In the genomic region with DNA sequence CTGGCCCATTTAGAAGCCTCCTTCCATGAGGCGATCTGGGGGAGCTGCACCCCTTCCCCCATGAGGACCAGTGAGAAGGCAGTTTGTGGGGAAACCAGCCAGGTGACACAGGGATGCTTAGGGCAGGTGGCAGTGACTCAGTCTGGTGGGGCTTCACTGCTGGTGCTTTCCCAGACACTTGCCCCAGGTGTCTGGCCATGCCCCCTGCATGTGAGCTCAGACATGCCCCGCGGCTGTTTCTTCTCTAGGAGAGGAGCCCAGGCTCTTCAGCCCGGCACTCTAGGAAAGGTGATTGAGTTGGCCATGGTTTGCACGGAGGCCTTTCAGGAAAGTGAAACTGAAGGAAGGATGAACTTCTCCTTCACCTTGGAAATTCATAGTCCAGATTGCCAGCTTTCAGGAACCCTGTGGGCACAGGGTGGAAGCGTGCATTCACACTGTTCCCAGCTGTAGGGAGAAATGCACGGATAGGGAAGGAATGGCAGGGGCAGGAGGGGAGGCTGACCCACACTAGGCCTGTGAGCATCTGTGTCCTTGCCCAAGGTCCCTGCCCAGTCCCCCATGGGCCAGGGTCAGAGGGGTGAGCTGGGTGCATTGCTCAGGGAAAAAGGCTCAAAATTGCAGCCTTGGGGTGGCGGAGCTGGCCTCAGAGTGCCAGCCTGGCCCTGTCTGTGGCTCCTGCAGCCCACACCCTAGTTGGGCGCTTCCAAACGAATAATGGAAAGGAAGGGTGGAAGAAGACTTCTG, we compare ENCODE assay signal across 10 cellular contexts.
DNase-seq lines count a peak whose midpoint lies in the region; ATAC-seq and TF ChIP-seq lines count a peak whose summit lies in the region.
"Had no signal": no experiment of that assay in that cellular context is flagged by ENCODE, and none has a peak within 500 bp of the region (broad histone marks: within the 10 kb centered on the region; RNA-seq: fewer than 3 reads in every experiment).

No MANE protein-coding gene starts in this region.

- DNase-seq in CD14-positive monocyte (ENCODE audit: low spot score) (peak; percentile 22), ELF-1 (ENCODE audit: low read depth, low spot score) (peak; percentile 30), mesenteric fat pad (ENCODE audit: low spot score) (peak; percentile 60), sciatic nerve (ENCODE audit: low spot score) (peak; percentile 28), dedifferentiated amniotic fluid mesenchymal stem cell (ENCODE audit: extremely low spot score) (no peak), HK-2 (ENCODE audit: unreplicated experiment) (no peak), superior temporal gyrus (ENCODE audit: extremely low spot score) (no peak)
- DNase-seq: BE2C; Caco-2; CD8-positive, alpha-beta T cell had no signal

- no peak overlapping the region for H3K27ac Mint-ChIP-seq in CD14-positive monocyte
- H3K27ac Mint-ChIP-seq: CD8-positive, alpha-beta T cell had no signal

- no peaks in the 10 kb centered on the region for H3K4me1 Mint-ChIP-seq in CD14-positive monocyte

- peaks cover 0 to 5% (median 0%) of the 10 kb centered on the region in 3 donors for H3K27me3 Mint-ChIP-seq in CD14-positive monocyte (ENCODE audit: low read depth in 3 of 3)

- intact Hi-C loops in CD14-positive monocyte (cut with micrococcal nuclease) = no loop called here
- intact Hi-C loops in sciatic nerve (cut with DNase I) = no loop called here

- no peaks in the 10 kb centered on the region for H3K36me3 Mint-ChIP-seq in CD14-positive monocyte
- H3K36me3 Mint-ChIP-seq: CD8-positive, alpha-beta T cell had no signal

- no peak for TF ChIP-seq CTCF in CD14-positive monocyte (IDR thresholded peaks at IDR 0.05)

- peaks cover 0 to 17% (median 3%) of the 10 kb centered on the region in 7 donors for H3K9me3 Mint-ChIP-seq in CD14-positive monocyte
- H3K9me3 Mint-ChIP-seq: CD8-positive, alpha-beta T cell had no signal

- H3K4me3 Mint-ChIP-seq in CD14-positive monocyte = no peak overlapping the region
- H3K4me3 Mint-ChIP-seq: CD8-positive, alpha-beta T cell had no signal

- no peak for ATAC-seq in sciatic nerve
- ATAC-seq: CD8-positive, alpha-beta T cell had no signal

Comparison
In these comparisons a context has a peak if more than half of its experiments do, and no peak if none do; other contexts are left out.
1. DNase-seq: peak in CD14-positive monocyte (single experiment), ELF-1 (single experiment), mesenteric fat pad (single experiment) and sciatic nerve (single experiment); none in dedifferentiated amniotic fluid mesenchymal stem cell (single experiment), HK-2 (single experiment) and superior temporal gyrus (single experiment).